23 cellular contexts compared by ENCODE assay signal in genomic region chrX:136823175-136823574, GRCh38. TPM values are rescaled to one million over a fixed set of nuclear protein-coding genes. Genes with fewer than 3 reads are reported as not detected.
A peak's percentile ranks its signal among the peaks of the same experiment; 100 is the strongest.
DNase-seq lines count a peak whose midpoint lies in the region; ATAC-seq and TF ChIP-seq lines count a peak whose summit lies in the region.
"Had no signal": no experiment of that assay in that cellular context is flagged by ENCODE, and none has a peak within 500 bp of the region (broad histone marks: within the 10 kb centered on the region; RNA-seq: fewer than 3 reads in every experiment).

No MANE protein-coding gene starts in this region.

- H3K4me1 ChIP-seq in left ventricle myocardium inferior (no peaks in the 10 kb centered on the region), RWPE2 (ENCODE audit: insufficient read depth, poor library complexity, severe bottlenecking) (no peaks in the 10 kb centered on the region), fibroblast of lung (ENCODE audit: control insufficient read depth, extremely low read depth, insufficient read depth, low read length) (no peaks in the 10 kb centered on the region)
- H3K4me1 ChIP-seq: esophagus squamous epithelium had no signal

- no peak overlapping the region for H3K4me2 ChIP-seq in fibroblast of lung (ENCODE audit: extremely low read depth, insufficient read depth, low read length)
- H3K4me2 ChIP-seq: hepatocyte, KMS-11 had no signal

- H3K9me3 ChIP-seq in left ventricle myocardium inferior (replicated peaks) (no peaks in the 10 kb centered on the region), RWPE2 (ENCODE audit: severe bottlenecking) (no peaks in the 10 kb centered on the region), fibroblast of lung (ENCODE audit: control insufficient read depth, insufficient read depth, low read depth, low read length) (no peaks in the 10 kb centered on the region)
- H3K9me3 ChIP-seq: esophagus squamous epithelium had no signal

- H3K79me2 ChIP-seq in fibroblast of lung (ENCODE audit: control insufficient read depth, insufficient read depth, low read length), result no peaks in the 10 kb centered on the region
- H3K79me2 ChIP-seq: hepatocyte had no signal

- H3K36me3 ChIP-seq in left ventricle myocardium inferior (peaks cover 5% of the 10 kb centered on the region), RWPE2 (ENCODE audit: low read depth) (no peaks in the 10 kb centered on the region), fibroblast of lung (ENCODE audit: control insufficient read depth, insufficient read depth, low read length) (no peaks in the 10 kb centered on the region)

- H3K27ac ChIP-seq in left ventricle myocardium inferior (replicated peaks), result peak overlapping the region; percentile 44
- H3K27ac ChIP-seq in RWPE2 (ENCODE audit: poor library complexity, severe bottlenecking), result no peak overlapping the region
- H3K27ac ChIP-seq in fibroblast of lung (ENCODE audit: insufficient read depth, low read length), result no peak overlapping the region
- H3K27ac ChIP-seq: C4-2B, esophagus squamous epithelium, hepatocyte, HL-60, KMS-11 had no signal

- no peak for DNase-seq in left ventricle myocardium inferior
- no peak for DNase-seq in left cardiac atrium
- DNase-seq in RWPE2 (ENCODE audit: low spot score), result no peak
- peak; percentile 10 to 50 for DNase-seq in fibroblast of lung (ENCODE audit: low read depth in 2 of 2)
- no peak for DNase-seq in cerebellum (ENCODE audit: low spot score)
- DNase-seq in erythroblast (lab: John Stamatoyannopoulos, UW), result no peak
- DNase-seq: 8988T; activated CD4-positive, CD25-positive, alpha-beta regulatory T cell treated with anti-CD3 and anti-CD28 coated beads, Interleukin-2, amount 50 U/mL, for 72 hours; central memory CD4-positive, alpha-beta T cell; esophagus squamous epithelium; H9; NCI-H1092 treated with DMSO at 0.1 percent for 48 hours; OCI-M1; stimulated activated CD8-positive, alpha-beta memory T cell treated with anti-CD3 and anti-CD28 coated beads, Interleukin-4, amount 100 ng/mL, for 48 hours; T1000 had no signal

- no peak for TF ChIP-seq POLR2A in erythroblast (IDR thresholded peaks at IDR 0.05; ENCODE audit: low read length)

- no peak for TF ChIP-seq CTCF in left ventricle myocardium inferior (IDR thresholded peaks at IDR 0.05; ENCODE audit: borderline replicate concordance)
- no peak for TF ChIP-seq CTCF in RWPE2 (IDR thresholded peaks at IDR 0.05; ENCODE audit: poor library complexity, severe bottlenecking)
- TF ChIP-seq CTCF in fibroblast of lung (conservative IDR thresholded peaks at IDR 0.05 in 1 of 2, IDR thresholded peaks at IDR 0.05 in 1 of 2; ENCODE audit: low read depth in 1 of 2, low read length in 2 of 2), result no peak

- ATAC-seq in left cardiac atrium, result no peak
- peak; percentile 66; the same call in 2 of the 3 replicates for ATAC-seq in RWPE2 (ENCODE audit: low read depth)
- no peak for ATAC-seq in GM18517 (IDR thresholded peaks at IDR 0.05; ENCODE audit: unreplicated experiment)
- no peak for ATAC-seq in GM19351 (IDR thresholded peaks at IDR 0.05; ENCODE audit: unreplicated experiment)
- ATAC-seq: activated T-helper 17 cell treated with anti-CD3 and anti-CD28 coated beads, Interleukin-2, amount 50 U/mL, for 72 hours; natural killer cell treated with Interleukin-12 subunit alpha and Interleukin-12 subunit beta and Interleukin-15 and Interleukin-18, amount 100 ng/mL, for 72 hours had no signal

- H3K4me3 ChIP-seq in left ventricle myocardium inferior, result no peak overlapping the region
- H3K4me3 ChIP-seq in RWPE2 (ENCODE audit: severe bottlenecking), result no peak overlapping the region
- H3K4me3 ChIP-seq in fibroblast of lung (replicated peaks in 1 of 4; ENCODE audit: control extremely low read depth in 1 of 4, insufficient read depth in 1 of 4, low read depth in 3 of 4, low read length in 4 of 4), result no peak overlapping the region
- H3K4me3 ChIP-seq: esophagus squamous epithelium, hepatocyte had no signal

- H2AFZ ChIP-seq in fibroblast of lung (ENCODE audit: low read length), result no peak overlapping the region
- H2AFZ ChIP-seq: hepatocyte had no signal

- no peak overlapping the region for H3K9ac ChIP-seq in fibroblast of lung (ENCODE audit: insufficient read depth, low read length)
- H3K9ac ChIP-seq: KMS-11 had no signal

- intact Hi-C loops in left ventricle myocardium inferior (cut with micrococcal nuclease), result no loop called here
- intact Hi-C loops in left cardiac atrium (cut with DNase I), result no loop called here

- H3K27me3 ChIP-seq in left ventricle myocardium inferior (ENCODE audit: low read depth) (no peaks in the 10 kb centered on the region), RWPE2 (ENCODE audit: insufficient read depth, poor library complexity, severe bottlenecking) (no peaks in the 10 kb centered on the region), fibroblast of lung (ENCODE audit: control insufficient read depth, insufficient read depth, low read length) (no peaks in the 10 kb centered on the region)
- H3K27me3 ChIP-seq: esophagus squamous epithelium, hepatocyte had no signal

- no peaks in the 10 kb centered on the region for H4K20me1 ChIP-seq in fibroblast of lung (ENCODE audit: control insufficient read depth, extremely low read depth, insufficient read depth, low read length)

RNA-seq across cellular contexts. Expression of gene ARHGEF6, which starts 42.4 kb away (rescaled TPM):
- 54.9 TPM for total RNA-seq in left ventricle myocardium inferior
- total RNA-seq in left cardiac atrium, result 10 to 100 TPM; 34.9 to 40.0 TPM
- total RNA-seq in fibroblast of lung, result 20.5 and 30.1 TPM in 2 replicates
- 12.4 and 32.5 TPM in 2 replicates for polyA plus RNA-seq in fibroblast of lung
- 7.4 and 18.8 TPM in 2 replicates for polyA plus RNA-seq in fibroblast of lung (2012)
- 4.7 and 7.8 TPM in 2 replicates for polyA minus RNA-seq in fibroblast of lung (ENCODE audit: low replicate concordance)
- 17.1 TPM for total RNA-seq in cerebellum

RNA-seq across cellular contexts. Expression of gene RBMX, which starts 57.4 kb away (rescaled TPM):
- total RNA-seq in left ventricle myocardium inferior (77.2 TPM), left cardiac atrium (100 to 1,000 TPM in 1 of 2 donors, 10 to 100 TPM in 1; 71.7 to 104 TPM), fibroblast of lung (121 and 139 TPM in 2 replicates), cerebellum (289 TPM)
- 159 and 223 TPM in 2 replicates for polyA plus RNA-seq in fibroblast of lung
- polyA plus RNA-seq in fibroblast of lung (2012), result 128 and 178 TPM in 2 replicates
- 70.1 and 74.8 TPM in 2 replicates for polyA minus RNA-seq in fibroblast of lung (ENCODE audit: low replicate concordance)

Comparison
In these comparisons a context has a peak if more than half of its experiments do, and no peak if none do; other contexts are left out.
1. DNase-seq: peak in fibroblast of lung (2 of 2); none in left ventricle myocardium inferior (single experiment), left cardiac atrium (single experiment), RWPE2 (single experiment), cerebellum (single experiment) and erythroblast (0 of 2).